1 cellular context compared by ENCODE assay signal in genomic region chr2:38113999-38114708, GRCh38.
TF ChIP-seq lines count a peak whose summit lies in the region.

No MANE protein-coding gene starts in this region.

TF ChIP-seq in H1, 55 proteins besides CTCF, POLR2A, EP300 and RAD21:
- TF ChIP-seq CEBPB (IDR thresholded peaks at IDR 0.05; ENCODE audit: low read depth, low read length) (no peak), HDAC2 (IDR thresholded peaks at IDR 0.05; ENCODE audit: borderline replicate concordance in 1 of 2, low read depth in 2 of 2, low read length in 2 of 2) (no peak), FOSL1 (IDR thresholded peaks at IDR 0.05; ENCODE audit: insufficient read depth, low read depth, low read length) (no peak), TAF7 (optimal IDR thresholded peaks at IDR 0.05; ENCODE audit: borderline replicate concordance, low read depth, low read length) (no peak), POLR2AphosphoS5 (IDR thresholded peaks at IDR 0.05; ENCODE audit: low read depth, low read length) (no peak), BCL11A (IDR thresholded peaks at IDR 0.05; ENCODE audit: low read depth in 2 of 2, low read length in 2 of 2) (no peak), NRF1 (IDR thresholded peaks at IDR 0.05; ENCODE audit: low read depth, low read length) (no peak)
